ENCODE assay signal across 1 cellular context in genomic region chr17:7384489-7385081, GRCh38.
TF ChIP-seq lines count a peak whose summit lies in the region.

No MANE protein-coding gene starts in this region.

TF ChIP-seq in SK-N-SH treated with all-trans-retinoic acid at 6 μM for 48 hours, 23 proteins besides CTCF, POLR2A, EP300 and RAD21 (continued from another document):
- TF ChIP-seq TSHZ2 (CRISPR knock-in tag; IDR thresholded peaks at IDR 0.05) (no peak), ZNF8 (CRISPR knock-in tag; IDR thresholded peaks at IDR 0.05) (no peak), ZNF565 (CRISPR knock-in tag; conservative IDR thresholded peaks at IDR 0.05; ENCODE audit: low read depth) (no peak), TCF4 (CRISPR knock-in tag; IDR thresholded peaks at IDR 0.05; ENCODE audit: borderline replicate concordance) (no peak), PPARA (CRISPR knock-in tag; IDR thresholded peaks at IDR 0.05; ENCODE audit: borderline replicate concordance) (no peak), OSR1 (CRISPR knock-in tag; IDR thresholded peaks at IDR 0.05) (no peak), SNAI2 (CRISPR knock-in tag; IDR thresholded peaks at IDR 0.05) (no peak), CREB5 (CRISPR knock-in tag; IDR thresholded peaks at IDR 0.05; ENCODE audit: low read depth) (no peak), CSRNP3 (CRISPR knock-in tag; IDR thresholded peaks at IDR 0.05) (no peak), POU6F1 (CRISPR knock-in tag; IDR thresholded peaks at IDR 0.05; ENCODE audit: borderline replicate concordance, low read depth) (no peak), ISL1 (CRISPR knock-in tag; IDR thresholded peaks at IDR 0.05) (no peak), ZFP30 (CRISPR knock-in tag; IDR thresholded peaks at IDR 0.05) (no peak), CSDC2 (CRISPR knock-in tag; IDR thresholded peaks at IDR 0.05) (no peak), TOX (CRISPR knock-in tag; IDR thresholded peaks at IDR 0.05; ENCODE audit: borderline replicate concordance) (no peak)
